32 cellular contexts compared by ENCODE assay signal in genomic region chr10:23391817-23392216, GRCh38. TPM values are rescaled to one million over a fixed set of nuclear protein-coding genes. Genes with fewer than 3 reads are reported as not detected.
DNase-seq lines count a peak whose midpoint lies in the region; ATAC-seq lines count a peak whose summit lies in the region.
"Had no signal": no experiment of that assay in that cellular context is flagged by ENCODE, and none has a peak within 500 bp of the region (broad histone marks: within the 10 kb centered on the region; RNA-seq: fewer than 3 reads in every experiment).

No MANE protein-coding gene starts in this region.

- H3K9me3 Mint-ChIP-seq in activated CD4-positive, alpha-beta T cell treated with anti-CD3 and anti-CD28 coated beads for 36 hours (ENCODE audit: low read depth) = no peaks in the 10 kb centered on the region
- no peaks in the 10 kb centered on the region for H3K9me3 Mint-ChIP-seq in activated CD4-positive, alpha-beta T cell treated with anti-CD3 and anti-CD28 coated beads, Interleukin-2, amount 10 ng/mL, durations not matched to agents 7 days and 5 days
- H3K9me3 Mint-ChIP-seq in activated naive CD8-positive, alpha-beta T cell treated with anti-CD3 and anti-CD28 coated beads, Interleukin-2, amount 50 U/mL, for 24 hours = no peaks in the 10 kb centered on the region
- H3K9me3 Mint-ChIP-seq in activated naive CD8-positive, alpha-beta T cell treated with anti-CD3 and anti-CD28 coated beads for 36 hours = peaks cover 3% of the 10 kb centered on the region
- H3K9me3 Mint-ChIP-seq in activated T-helper 1 cell treated with anti-CD3 and anti-CD28 coated beads, Interleukin-12 subunit alpha, Interleukin-12 subunit beta, Interleukin-2, Interleukin-4 antibody, amounts not matched to agents 30 ng/mL and 10 ng/mL and 1 ng/mL, durations not matched to agents 14 hours and 24 hours and 36 hours = no peaks in the 10 kb centered on the region
- H3K9me3 Mint-ChIP-seq in stimulated activated effector memory CD8-positive, alpha-beta T cell treated with anti-CD3 and anti-CD28 coated beads, Interleukin-12 subunit alpha, Interleukin-12 subunit beta, amount 100 ng/mL, for 72 hours = no peaks in the 10 kb centered on the region
- H3K9me3 Mint-ChIP-seq: activated B cell treated with CpG ODN at 0.5 μM for 24 hours, nephron progenitor cell had no signal

- peak overlapping the region; percentile 29 for H3K27ac Mint-ChIP-seq in activated CD4-positive, alpha-beta T cell treated with anti-CD3 and anti-CD28 coated beads for 36 hours
- no peak overlapping the region for H3K27ac Mint-ChIP-seq in activated CD4-positive, alpha-beta T cell treated with anti-CD3 and anti-CD28 coated beads, Interleukin-2, amount 10 ng/mL, durations not matched to agents 7 days and 5 days
- no peak overlapping the region for H3K27ac Mint-ChIP-seq in activated naive CD8-positive, alpha-beta T cell treated with anti-CD3 and anti-CD28 coated beads, Interleukin-2, amount 50 U/mL, for 24 hours
- H3K27ac Mint-ChIP-seq in activated naive CD8-positive, alpha-beta T cell treated with anti-CD3 and anti-CD28 coated beads for 36 hours = no peak overlapping the region
- peak overlapping the region; percentile 16 for H3K27ac Mint-ChIP-seq in activated T-helper 1 cell treated with anti-CD3 and anti-CD28 coated beads, Interleukin-12 subunit alpha, Interleukin-12 subunit beta, Interleukin-2, Interleukin-4 antibody, amounts not matched to agents 30 ng/mL and 10 ng/mL and 1 ng/mL, durations not matched to agents 14 hours and 24 hours and 36 hours
- H3K27ac Mint-ChIP-seq in stimulated activated effector memory CD8-positive, alpha-beta T cell treated with anti-CD3 and anti-CD28 coated beads, Interleukin-12 subunit alpha, Interleukin-12 subunit beta, amount 100 ng/mL, for 72 hours = no peak overlapping the region
- H3K27ac Mint-ChIP-seq: activated B cell treated with CpG ODN at 0.5 μM for 24 hours, CD14-positive monocyte, IgD-negative memory B cell, nephron progenitor cell had no signal

- CTCF ChIA-PET in activated CD4-positive, alpha-beta T cell treated with anti-CD3 and anti-CD28 coated beads for 36 hours (lab: Charles Lee) = interaction anchor here (0.9 to 1.6 kb wide), 3 partner anchors 47 to 235 kb away, joined by 3 read pairs; no protein-coding TSS in a partner anchor
- CTCF ChIA-PET in activated CD4-positive, alpha-beta T cell treated with anti-CD3 and anti-CD28 coated beads, Interleukin-2, amount 10 ng/mL, durations not matched to agents 7 days and 5 days (lab: Charles Lee) = interaction anchor here (1.0 kb wide), 1 partner anchor 40 kb away, joined by 3 read pairs; no protein-coding TSS in a partner anchor

- no peaks in the 10 kb centered on the region for H3K27me3 Mint-ChIP-seq in activated CD4-positive, alpha-beta T cell treated with anti-CD3 and anti-CD28 coated beads for 36 hours
- no peaks in the 10 kb centered on the region for H3K27me3 Mint-ChIP-seq in activated CD4-positive, alpha-beta T cell treated with anti-CD3 and anti-CD28 coated beads, Interleukin-2, amount 10 ng/mL, durations not matched to agents 7 days and 5 days
- no peaks in the 10 kb centered on the region for H3K27me3 Mint-ChIP-seq in activated naive CD8-positive, alpha-beta T cell treated with anti-CD3 and anti-CD28 coated beads, Interleukin-2, amount 50 U/mL, for 24 hours
- no peaks in the 10 kb centered on the region for H3K27me3 Mint-ChIP-seq in activated naive CD8-positive, alpha-beta T cell treated with anti-CD3 and anti-CD28 coated beads for 36 hours
- H3K27me3 Mint-ChIP-seq in activated T-helper 1 cell treated with anti-CD3 and anti-CD28 coated beads, Interleukin-12 subunit alpha, Interleukin-12 subunit beta, Interleukin-2, Interleukin-4 antibody, amounts not matched to agents 30 ng/mL and 10 ng/mL and 1 ng/mL, durations not matched to agents 14 hours and 24 hours and 36 hours (ENCODE audit: insufficient read depth) = no peaks in the 10 kb centered on the region
- H3K27me3 Mint-ChIP-seq: activated B cell treated with CpG ODN at 0.5 μM for 24 hours had no signal

- POLR2A ChIA-PET in activated CD4-positive, alpha-beta T cell treated with anti-CD3 and anti-CD28 coated beads for 36 hours (lab: Charles Lee) = no interaction called here
- POLR2A ChIA-PET in activated CD4-positive, alpha-beta T cell treated with anti-CD3 and anti-CD28 coated beads, Interleukin-2, amount 10 ng/mL, durations not matched to agents 7 days and 5 days (lab: Charles Lee) = interaction anchor here (0.6 kb wide), 1 partner anchor 23 kb away, joined by 5 read pairs; no protein-coding TSS in a partner anchor

- H3K36me3 Mint-ChIP-seq in activated CD4-positive, alpha-beta T cell treated with anti-CD3 and anti-CD28 coated beads for 36 hours (ENCODE audit: low read depth) = no peaks in the 10 kb centered on the region
- H3K36me3 Mint-ChIP-seq in activated CD4-positive, alpha-beta T cell treated with anti-CD3 and anti-CD28 coated beads, Interleukin-2, amount 10 ng/mL, durations not matched to agents 7 days and 5 days (ENCODE audit: low read depth) = no peaks in the 10 kb centered on the region
- H3K36me3 Mint-ChIP-seq in activated naive CD8-positive, alpha-beta T cell treated with anti-CD3 and anti-CD28 coated beads, Interleukin-2, amount 50 U/mL, for 24 hours (ENCODE audit: low read depth) = no peaks in the 10 kb centered on the region
- peaks cover 2% of the 10 kb centered on the region for H3K36me3 Mint-ChIP-seq in activated naive CD8-positive, alpha-beta T cell treated with anti-CD3 and anti-CD28 coated beads for 36 hours
- no peaks in the 10 kb centered on the region for H3K36me3 Mint-ChIP-seq in activated T-helper 1 cell treated with anti-CD3 and anti-CD28 coated beads, Interleukin-12 subunit alpha, Interleukin-12 subunit beta, Interleukin-2, Interleukin-4 antibody, amounts not matched to agents 30 ng/mL and 10 ng/mL and 1 ng/mL, durations not matched to agents 14 hours and 24 hours and 36 hours (ENCODE audit: low read depth)
- H3K36me3 Mint-ChIP-seq in stimulated activated effector memory CD8-positive, alpha-beta T cell treated with anti-CD3 and anti-CD28 coated beads, Interleukin-12 subunit alpha, Interleukin-12 subunit beta, amount 100 ng/mL, for 72 hours = no peaks in the 10 kb centered on the region
- H3K36me3 Mint-ChIP-seq: CD14-positive monocyte, IgD-negative memory B cell had no signal

- intact Hi-C loops in activated CD4-positive, alpha-beta T cell treated with anti-CD3 and anti-CD28 coated beads for 36 hours (cut with DNase I, micrococcal nuclease) = no loop called here
- intact Hi-C loops in activated T-helper 1 cell treated with anti-CD3 and anti-CD28 coated beads, Interleukin-12 subunit alpha, Interleukin-12 subunit beta, Interleukin-2, Interleukin-4 antibody, amounts not matched to agents 30 ng/mL and 10 ng/mL and 1 ng/mL, durations not matched to agents 14 hours and 24 hours and 36 hours (cut with micrococcal nuclease) = loop anchor here (1.0 to 2.0 kb wide), 3 partner anchors 20 to 47 kb away; partner anchors contain the start of gene OTUD1

- peak; percentile 52 for DNase-seq in activated CD4-positive, alpha-beta T cell treated with anti-CD3 and anti-CD28 coated beads for 36 hours
- no peak for DNase-seq in activated CD4-positive, alpha-beta T cell treated with anti-CD3 and anti-CD28 coated beads, Interleukin-2, amount 10 ng/mL, durations not matched to agents 7 days and 5 days
- no peak for DNase-seq in activated naive CD8-positive, alpha-beta T cell treated with anti-CD3 and anti-CD28 coated beads, Interleukin-2, amount 50 U/mL, for 24 hours
- no peak for DNase-seq in activated naive CD8-positive, alpha-beta T cell treated with anti-CD3 and anti-CD28 coated beads for 36 hours
- no peak for DNase-seq in activated T-helper 1 cell treated with anti-CD3 and anti-CD28 coated beads, Interleukin-12 subunit alpha, Interleukin-12 subunit beta, Interleukin-2, Interleukin-4 antibody, amounts not matched to agents 30 ng/mL and 10 ng/mL and 1 ng/mL, durations not matched to agents 14 hours and 24 hours and 36 hours (ENCODE audit: low spot score)
- no peak for DNase-seq in stimulated activated effector memory CD8-positive, alpha-beta T cell treated with anti-CD3 and anti-CD28 coated beads, Interleukin-12 subunit alpha, Interleukin-12 subunit beta, amount 100 ng/mL, for 72 hours (ENCODE audit: low spot score in 2 of 2)
- DNase-seq in epidermal melanocyte (ENCODE audit: insufficient read length, low spot score) (no peak), NCI-H146 treated with DMSO at 0.1 percent for 48 hours (lab: John Stamatoyannopoulos, UW; ENCODE audit: unreplicated experiment) (no peak)
- DNase-seq: activated B cell treated with CpG ODN at 0.5 μM for 24 hours; activated effector memory CD4-positive, alpha-beta T cell treated with anti-CD3 and anti-CD28 coated beads, Interleukin-2, amount 50 U/mL, for 16 hours; amygdala; brain microvascular endothelial cell; foreskin fibroblast; H7; heart left ventricle; left ventricle myocardium inferior; mesenchymal stem cell; NCI-H1105; NCI-H187 treated with DMSO at 0.1 percent for 48 hours; NCI-H2171 treated with DMSO at 0.1 percent for 48 hours; NCI-H510A treated with DMSO at 0.1 percent for 48 hours; nephron progenitor cell; sigmoid colon; upper lobe of left lung had no signal

- peaks cover 13% of the 10 kb centered on the region for H3K4me1 Mint-ChIP-seq in activated CD4-positive, alpha-beta T cell treated with anti-CD3 and anti-CD28 coated beads for 36 hours
- H3K4me1 Mint-ChIP-seq in activated CD4-positive, alpha-beta T cell treated with anti-CD3 and anti-CD28 coated beads, Interleukin-2, amount 10 ng/mL, durations not matched to agents 7 days and 5 days = peaks cover 3% of the 10 kb centered on the region
- peaks cover 18% of the 10 kb centered on the region for H3K4me1 Mint-ChIP-seq in activated naive CD8-positive, alpha-beta T cell treated with anti-CD3 and anti-CD28 coated beads, Interleukin-2, amount 50 U/mL, for 24 hours
- peaks cover 14% of the 10 kb centered on the region for H3K4me1 Mint-ChIP-seq in activated naive CD8-positive, alpha-beta T cell treated with anti-CD3 and anti-CD28 coated beads for 36 hours
- peaks cover 9% of the 10 kb centered on the region for H3K4me1 Mint-ChIP-seq in activated T-helper 1 cell treated with anti-CD3 and anti-CD28 coated beads, Interleukin-12 subunit alpha, Interleukin-12 subunit beta, Interleukin-2, Interleukin-4 antibody, amounts not matched to agents 30 ng/mL and 10 ng/mL and 1 ng/mL, durations not matched to agents 14 hours and 24 hours and 36 hours (ENCODE audit: low read depth)
- peaks cover 5% of the 10 kb centered on the region for H3K4me1 Mint-ChIP-seq in stimulated activated effector memory CD8-positive, alpha-beta T cell treated with anti-CD3 and anti-CD28 coated beads, Interleukin-12 subunit alpha, Interleukin-12 subunit beta, amount 100 ng/mL, for 72 hours
- H3K4me1 Mint-ChIP-seq: activated B cell treated with CpG ODN at 0.5 μM for 24 hours, IgD-negative memory B cell had no signal

- no peak overlapping the region for H3K4me3 Mint-ChIP-seq in activated CD4-positive, alpha-beta T cell treated with anti-CD3 and anti-CD28 coated beads for 36 hours
- H3K4me3 Mint-ChIP-seq in activated CD4-positive, alpha-beta T cell treated with anti-CD3 and anti-CD28 coated beads, Interleukin-2, amount 10 ng/mL, durations not matched to agents 7 days and 5 days = no peak overlapping the region
- H3K4me3 Mint-ChIP-seq in activated naive CD8-positive, alpha-beta T cell treated with anti-CD3 and anti-CD28 coated beads, Interleukin-2, amount 50 U/mL, for 24 hours = no peak overlapping the region
- no peak overlapping the region for H3K4me3 Mint-ChIP-seq in activated naive CD8-positive, alpha-beta T cell treated with anti-CD3 and anti-CD28 coated beads for 36 hours
- H3K4me3 Mint-ChIP-seq in activated T-helper 1 cell treated with anti-CD3 and anti-CD28 coated beads, Interleukin-12 subunit alpha, Interleukin-12 subunit beta, Interleukin-2, Interleukin-4 antibody, amounts not matched to agents 30 ng/mL and 10 ng/mL and 1 ng/mL, durations not matched to agents 14 hours and 24 hours and 36 hours = no peak overlapping the region
- no peak overlapping the region for H3K4me3 Mint-ChIP-seq in stimulated activated effector memory CD8-positive, alpha-beta T cell treated with anti-CD3 and anti-CD28 coated beads, Interleukin-12 subunit alpha, Interleukin-12 subunit beta, amount 100 ng/mL, for 72 hours
- H3K4me3 Mint-ChIP-seq: activated B cell treated with CpG ODN at 0.5 μM for 24 hours, CD14-positive monocyte, IgD-negative memory B cell, nephron progenitor cell had no signal

- ATAC-seq in activated CD4-positive, alpha-beta T cell treated with anti-CD3 and anti-CD28 coated beads for 36 hours = peak; percentile 90
- peak; percentile 82 for ATAC-seq in activated naive CD8-positive, alpha-beta T cell treated with anti-CD3 and anti-CD28 coated beads, Interleukin-2, amount 50 U/mL, for 24 hours
- ATAC-seq in stimulated activated effector memory CD8-positive, alpha-beta T cell treated with anti-CD3 and anti-CD28 coated beads, Interleukin-12 subunit alpha, Interleukin-12 subunit beta, amount 100 ng/mL, for 72 hours = peak; percentile 91
- ATAC-seq: heart left ventricle had no signal

RNA-seq across cellular contexts. Expression of gene OTUD1, which starts 47.1 kb away (rescaled TPM):
- total RNA-seq in activated CD4-positive, alpha-beta T cell treated with anti-CD3 and anti-CD28 coated beads for 36 hours = 1 to 10 TPM; 5.7 to 6.5 TPM
- total RNA-seq in activated CD4-positive, alpha-beta T cell treated with anti-CD3 and anti-CD28 coated beads, Interleukin-2, amount 10 ng/mL, durations not matched to agents 7 days and 5 days = 10 to 100 TPM; 16.4 to 16.8 TPM
- total RNA-seq in activated naive CD8-positive, alpha-beta T cell treated with anti-CD3 and anti-CD28 coated beads for 36 hours = 1 to 10 TPM; 8.5 to 9.8 TPM
- total RNA-seq in activated T-helper 1 cell treated with anti-CD3 and anti-CD28 coated beads, Interleukin-12 subunit alpha, Interleukin-12 subunit beta, Interleukin-2, Interleukin-4 antibody, amounts not matched to agents 30 ng/mL and 10 ng/mL and 1 ng/mL, durations not matched to agents 14 hours and 24 hours and 36 hours = 19.1 and 20.3 TPM in 2 replicates

RNA-seq across cellular contexts. Expression of gene C10orf67, which starts 47.2 kb away (rescaled TPM):
- total RNA-seq in activated CD4-positive, alpha-beta T cell treated with anti-CD3 and anti-CD28 coated beads for 36 hours = under 1 TPM; 0.16 to 0.41 TPM
- total RNA-seq in activated CD4-positive, alpha-beta T cell treated with anti-CD3 and anti-CD28 coated beads, Interleukin-2, amount 10 ng/mL, durations not matched to agents 7 days and 5 days = under 1 TPM in 1 of 2 experiments, not detected in 1; 0.15 TPM
- under 1 TPM; 0.45 to 0.60 TPM for total RNA-seq in activated naive CD8-positive, alpha-beta T cell treated with anti-CD3 and anti-CD28 coated beads for 36 hours
- 0.18 TPM in 1 of 2 replicates, not detected in the other for total RNA-seq in activated T-helper 1 cell treated with anti-CD3 and anti-CD28 coated beads, Interleukin-12 subunit alpha, Interleukin-12 subunit beta, Interleukin-2, Interleukin-4 antibody, amounts not matched to agents 30 ng/mL and 10 ng/mL and 1 ng/mL, durations not matched to agents 14 hours and 24 hours and 36 hours
- total RNA-seq: activated B cell treated with CpG ODN at 0.5 μM for 24 hours, dermis microvascular lymphatic vessel endothelial cell, esophagus muscularis mucosa, G401, H7, osteoblast, pulmonary artery endothelial cell, sigmoid colon, SK-MEL-5 had no signal

Comparison
In these comparisons a context has a peak if more than half of its experiments do, and no peak if none do; other contexts are left out.
1. H3K27ac Mint-ChIP-seq: peak in activated CD4-positive, alpha-beta T cell treated with anti-CD3 and anti-CD28 coated beads for 36 hours (single experiment) and activated T-helper 1 cell treated with anti-CD3 and anti-CD28 coated beads, Interleukin-12 subunit alpha, Interleukin-12 subunit beta, Interleukin-2, Interleukin-4 antibody, amounts not matched to agents 30 ng/mL and 10 ng/mL and 1 ng/mL, durations not matched to agents 14 hours and 24 hours and 36 hours (single experiment); none in activated CD4-positive, alpha-beta T cell treated with anti-CD3 and anti-CD28 coated beads, Interleukin-2, amount 10 ng/mL, durations not matched to agents 7 days and 5 days (single experiment), activated naive CD8-positive, alpha-beta T cell treated with anti-CD3 and anti-CD28 coated beads, Interleukin-2, amount 50 U/mL, for 24 hours (single experiment), activated naive CD8-positive, alpha-beta T cell treated with anti-CD3 and anti-CD28 coated beads for 36 hours (single experiment) and stimulated activated effector memory CD8-positive, alpha-beta T cell treated with anti-CD3 and anti-CD28 coated beads, Interleukin-12 subunit alpha, Interleukin-12 subunit beta, amount 100 ng/mL, for 72 hours (single experiment).
2. Peak in every context shown above with its lines, with median percentiles within 50 percentile points of each other: ATAC-seq.